Comparison of ENCODE assay signal across 1 cellular context in genomic region chr6:111862314-111862713, GRCh38.
TF ChIP-seq lines count a peak whose summit lies in the region.

No MANE protein-coding gene starts in this region.

TF ChIP-seq in H1, 55 proteins besides CTCF, POLR2A, EP300 and RAD21:
- no peak for TF ChIP-seq GTF2F1 (IDR thresholded peaks at IDR 0.05; ENCODE audit: borderline replicate concordance, low read depth, low read length)
- no peak for TF ChIP-seq TBP (IDR thresholded peaks at IDR 0.05; ENCODE audit: low read depth, low read length)
